Comparison of ENCODE assay signal across 18 cellular contexts in genomic region chr5:158669275-158669674, GRCh38.
DNase-seq lines count a peak whose midpoint lies in the region; ATAC-seq and TF ChIP-seq lines count a peak whose summit lies in the region.
"Had no signal": no experiment of that assay in that cellular context is flagged by ENCODE, and none has a peak within 500 bp of the region (broad histone marks: within the 10 kb centered on the region; RNA-seq: fewer than 3 reads in every experiment).

No MANE protein-coding gene starts in this region.

- intact Hi-C loops in activated B cell treated with CpG ODN at 0.5 μM for 24 hours (cut with micrococcal nuclease), result no loop called here

- peaks cover 17% of the 10 kb centered on the region for H3K9me3 Mint-ChIP-seq in activated B cell treated with CpG ODN at 0.5 μM for 24 hours
- H3K9me3 Mint-ChIP-seq in stimulated activated memory B cell treated with anti-CD40 and anti-IgM and Interleukin-4, amounts not matched to agents 10 μg/mL and 1 μg/mL and 100 μg/mL, for 72 hours, result peaks cover 19% of the 10 kb centered on the region
- H3K9me3 Mint-ChIP-seq: HFFc6 had no signal

- POLR2A ChIA-PET in activated B cell treated with CpG ODN at 0.5 μM for 24 hours (lab: Charles Lee), result interaction anchor here (0.8 kb wide), 1 partner anchor 16 kb away, joined by 3 read pairs; no protein-coding TSS in a partner anchor

- DNase-seq in DMS53 (lab: John Stamatoyannopoulos, UW) (peak; percentile 36), DMS53 treated with DMSO at 0.1 percent for 48 hours (lab: John Stamatoyannopoulos, UW; ENCODE audit: unreplicated experiment) (no peak), activated B cell treated with CpG ODN at 0.5 μM for 24 hours (no peak), left lobe of liver (ENCODE audit: low spot score) (no peak), NCI-H524 (lab: John Stamatoyannopoulos, UW) (no peak), NCI-H446 (lab: John Stamatoyannopoulos, UW) (no peak)
- no peak for DNase-seq in stimulated activated CD8-positive, alpha-beta memory T cell treated with anti-CD3 and anti-CD28 coated beads, Interleukin-4, amount 100 ng/mL, for 48 hours
- DNase-seq: BE2C; Calu3; CD4-positive, alpha-beta T cell; CD8-positive, alpha-beta memory T cell; DMS153; DMS79 treated with DMSO at 0.1 percent for 48 hours; GF-D8; GOT3; HFFc6 had no signal

- H3K4me3 Mint-ChIP-seq in activated B cell treated with CpG ODN at 0.5 μM for 24 hours, result no peak overlapping the region
- H3K4me3 Mint-ChIP-seq in stimulated activated memory B cell treated with anti-CD40 and anti-IgM and Interleukin-4, amounts not matched to agents 10 μg/mL and 1 μg/mL and 100 μg/mL, for 72 hours, result no peak overlapping the region
- H3K4me3 Mint-ChIP-seq: CD14-positive monocyte; CD4-positive, alpha-beta T cell; CD8-positive, alpha-beta memory T cell; HFFc6 had no signal

- H3K36me3 Mint-ChIP-seq in activated B cell treated with CpG ODN at 0.5 μM for 24 hours (ENCODE audit: low read depth), result no peaks in the 10 kb centered on the region
- H3K36me3 Mint-ChIP-seq in stimulated activated memory B cell treated with anti-CD40 and anti-IgM and Interleukin-4, amounts not matched to agents 10 μg/mL and 1 μg/mL and 100 μg/mL, for 72 hours, result peaks cover 10% of the 10 kb centered on the region
- H3K36me3 Mint-ChIP-seq: CD14-positive monocyte; CD8-positive, alpha-beta memory T cell had no signal

- CTCF ChIA-PET in activated B cell treated with CpG ODN at 0.5 μM for 24 hours (lab: Charles Lee), result no interaction called here

- H3K4me1 Mint-ChIP-seq in activated B cell treated with CpG ODN at 0.5 μM for 24 hours, result peaks cover 19% of the 10 kb centered on the region
- peaks cover 16% of the 10 kb centered on the region for H3K4me1 Mint-ChIP-seq in stimulated activated memory B cell treated with anti-CD40 and anti-IgM and Interleukin-4, amounts not matched to agents 10 μg/mL and 1 μg/mL and 100 μg/mL, for 72 hours
- H3K4me1 Mint-ChIP-seq: CD8-positive, alpha-beta memory T cell had no signal

- H3K27me3 Mint-ChIP-seq in activated B cell treated with CpG ODN at 0.5 μM for 24 hours, result no peaks in the 10 kb centered on the region
- H3K27me3 Mint-ChIP-seq in stimulated activated memory B cell treated with anti-CD40 and anti-IgM and Interleukin-4, amounts not matched to agents 10 μg/mL and 1 μg/mL and 100 μg/mL, for 72 hours, result no peaks in the 10 kb centered on the region

- H3K27ac Mint-ChIP-seq in activated B cell treated with CpG ODN at 0.5 μM for 24 hours, result peak overlapping the region; percentile 19
- H3K27ac Mint-ChIP-seq in stimulated activated memory B cell treated with anti-CD40 and anti-IgM and Interleukin-4, amounts not matched to agents 10 μg/mL and 1 μg/mL and 100 μg/mL, for 72 hours, result peak overlapping the region; percentile 26
- H3K27ac Mint-ChIP-seq: CD14-positive monocyte; CD4-positive, alpha-beta T cell; CD8-positive, alpha-beta memory T cell; HFFc6 had no signal

- TF ChIP-seq CTCF in activated B cell treated with CpG ODN at 0.5 μM for 24 hours (IDR thresholded peaks at IDR 0.05), result no peak

- no peak for ATAC-seq in activated B cell treated with CpG ODN at 0.5 μM for 24 hours (ENCODE audit: low read depth)
- peak; percentile 52 for ATAC-seq in left lobe of liver
- no peak for ATAC-seq in stimulated activated memory B cell treated with anti-CD40 and anti-IgM and Interleukin-4, amounts not matched to agents 10 μg/mL and 1 μg/mL and 100 μg/mL, for 72 hours
